In the genomic region with DNA sequence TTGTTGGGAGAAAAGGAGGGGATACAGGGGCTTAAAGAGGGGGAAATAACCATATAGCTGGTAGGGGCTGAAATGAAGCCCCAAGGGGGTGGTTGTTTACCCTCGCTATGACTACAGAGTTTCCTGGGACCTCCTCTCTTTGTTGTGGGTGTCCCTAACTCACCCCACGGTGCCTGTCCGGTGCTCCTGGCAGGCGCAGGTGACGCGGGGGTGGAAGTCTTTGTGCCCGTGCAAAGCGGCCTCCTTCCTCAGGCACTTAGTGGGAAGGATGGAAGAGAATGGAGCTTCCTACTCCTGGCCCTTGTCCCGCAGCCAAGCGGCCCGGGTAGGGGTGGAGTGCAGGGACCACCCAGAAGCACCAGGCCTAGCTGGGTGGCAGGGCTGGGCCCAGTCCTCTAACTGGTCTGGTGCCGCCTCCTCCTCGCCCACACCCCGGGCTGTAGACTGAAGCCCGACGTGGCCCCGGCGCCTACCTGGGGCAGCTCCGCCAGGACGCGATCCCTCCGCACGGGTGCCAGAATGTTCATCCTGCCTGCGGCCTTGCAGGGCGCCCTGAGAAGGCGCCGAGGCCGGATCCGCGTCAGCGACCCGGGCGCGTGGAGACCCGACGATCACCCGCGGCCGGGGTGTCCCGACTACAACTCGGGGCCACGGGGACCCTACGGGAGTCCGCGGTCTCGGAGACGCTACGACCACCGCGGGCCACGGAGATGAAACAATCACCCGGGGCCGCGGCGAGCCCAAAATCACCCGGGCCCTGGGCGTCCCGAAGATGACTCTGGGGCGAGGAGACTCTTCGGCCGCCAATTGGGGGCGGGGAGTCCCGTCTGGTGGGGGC, we compare ENCODE assay signal across 6 cellular contexts. TPM values are rescaled to one million over a fixed set of nuclear protein-coding genes. Genes with fewer than 3 reads are reported as not detected.
DNase-seq lines count a peak whose midpoint lies in the region; TF ChIP-seq lines count a peak whose summit lies in the region.

No MANE protein-coding gene starts in this region.

- CTCF ChIA-PET in PC-9 (lab: Charles Lee) = interaction anchor here (0.7 kb wide), 1 partner anchor 401 kb away, joined by 3 read pairs; no protein-coding TSS in a partner anchor

- H2AFZ ChIP-seq in PC-9 = peak overlapping the region; percentile 91
- H2AFZ ChIP-seq in fibroblast of lung (ENCODE audit: low read length) = no peak overlapping the region

- intact Hi-C loops in PC-9 (cut with micrococcal nuclease; ENCODE audit: unreplicated experiment) = loop anchor here (5.0 kb wide), 1 partner anchor 185 kb away; the partner anchor contains the start of gene DHRS13

- H3K36me3 ChIP-seq in PC-9 (ENCODE audit: low read depth) = peaks cover 23% of the 10 kb centered on the region
- peaks cover 31% of the 10 kb centered on the region for H3K36me3 ChIP-seq in fibroblast of lung (ENCODE audit: control insufficient read depth, insufficient read depth, low read length)

- H3K9ac ChIP-seq in fibroblast of lung (ENCODE audit: insufficient read depth, low read length) = peak overlapping the region; percentile 91

- peak overlapping the region; percentile 97 for H3K4me2 ChIP-seq in PC-9
- H3K4me2 ChIP-seq in fibroblast of lung (ENCODE audit: extremely low read depth, insufficient read depth, low read length) = peak overlapping the region; percentile 88

- H3K4me3 ChIP-seq in PC-9 = peak overlapping the region; percentile 87
- peak overlapping the region; percentile 75 to 86 (median 84) for H3K4me3 ChIP-seq in fibroblast of lung (replicated peaks in 1 of 4; ENCODE audit: control extremely low read depth in 1 of 4, insufficient read depth in 1 of 4, low read depth in 3 of 4, low read length in 4 of 4)

- POLR2A ChIA-PET in PC-9 (lab: Charles Lee; ENCODE audit: unreplicated experiment) = interaction anchor here (0.6 kb wide), 1 partner anchor 139 kb away, joined by 6 read pairs; no protein-coding TSS in a partner anchor

- H3K79me2 ChIP-seq in PC-9 (ENCODE audit: low read depth) (peaks cover 53% of the 10 kb centered on the region), fibroblast of lung (ENCODE audit: control insufficient read depth, insufficient read depth, low read length) (peaks cover 46% of the 10 kb centered on the region)

- peak in 1 of 2 experiments; percentile 25 for DNase-seq in PC-9
- peak; percentile 36 to 48 for DNase-seq in fibroblast of lung (ENCODE audit: low read depth in 2 of 2)
- peak; percentile 34 for DNase-seq in stimulated activated CD4-positive, alpha-beta T cell treated with anti-CD3 and anti-CD28 coated beads, Interleukin-1b, Interleukin-23, amount 100 ng/mL, for 48 hours
- DNase-seq in NCI-H1092 (lab: John Stamatoyannopoulos, UW) = no peak
- no peak for DNase-seq in AML-193 (lab: John Stamatoyannopoulos, UW)
- no peak for DNase-seq in NCI-H69 (lab: John Stamatoyannopoulos, UW)

- H4K20me1 ChIP-seq in PC-9 (ENCODE audit: insufficient read depth) (peaks cover 13% of the 10 kb centered on the region), fibroblast of lung (ENCODE audit: control insufficient read depth, extremely low read depth, insufficient read depth, low read length) (no peaks in the 10 kb centered on the region)

- TF ChIP-seq CTCF in PC-9 (conservative IDR thresholded peaks at IDR 0.05) = no peak
- no peak for TF ChIP-seq CTCF in fibroblast of lung (conservative IDR thresholded peaks at IDR 0.05 in 1 of 2, IDR thresholded peaks at IDR 0.05 in 1 of 2; ENCODE audit: low read depth in 1 of 2, low read length in 2 of 2)

- TSS peak; percentile 25 for BruUV-seq in PC-9 (replicated peaks; lab: Mats Ljungman, UMichigan)

- H3K27ac ChIP-seq in PC-9 (peak overlapping the region; percentile 82), fibroblast of lung (ENCODE audit: insufficient read depth, low read length) (peak overlapping the region; percentile 88)

- H3K4me1 ChIP-seq in PC-9 (replicated peaks; ENCODE audit: insufficient read depth) = peaks cover 28% of the 10 kb centered on the region
- H3K4me1 ChIP-seq in fibroblast of lung (ENCODE audit: control insufficient read depth, extremely low read depth, insufficient read depth, low read length) = peaks cover 13% of the 10 kb centered on the region

- no peaks in the 10 kb centered on the region for H3K27me3 ChIP-seq in PC-9 (ENCODE audit: insufficient read depth, low read depth)
- no peaks in the 10 kb centered on the region for H3K27me3 ChIP-seq in fibroblast of lung (ENCODE audit: control insufficient read depth, insufficient read depth, low read length)

- H3K9me3 ChIP-seq in PC-9 (ENCODE audit: insufficient read depth, low read depth) (no peaks in the 10 kb centered on the region), fibroblast of lung (ENCODE audit: control insufficient read depth, insufficient read depth, low read depth, low read length) (no peaks in the 10 kb centered on the region)

- H3K9me2 ChIP-seq in PC-9 (ENCODE audit: insufficient read depth) = no peaks in the 10 kb centered on the region

- peaks cover 66% of the 10 kb centered on the region for H3F3A ChIP-seq in PC-9 (ENCODE audit: insufficient read depth, low read depth)

RNA-seq across cellular contexts. Expression of gene RAB34, which starts 0.7 kb away (rescaled TPM):
- total RNA-seq in PC-9 (2021) (161 and 174 TPM in 2 replicates), fibroblast of lung (159 and 174 TPM in 2 replicates)
- 287 and 338 TPM in 2 replicates for polyA plus RNA-seq in fibroblast of lung
- 210 and 269 TPM in 2 replicates for polyA plus RNA-seq in fibroblast of lung (2012)
- polyA minus RNA-seq in fibroblast of lung (ENCODE audit: low replicate concordance) = 474 and 535 TPM in 2 replicates

RNA-seq across cellular contexts. Expression of gene RPL23A, which starts 2.8 kb away (rescaled TPM):
- total RNA-seq in PC-9 (2021) (1,474 and 1,510 TPM in 2 replicates), fibroblast of lung (519 and 881 TPM in 2 replicates)
- 1,041 and 1,196 TPM in 2 replicates for polyA plus RNA-seq in fibroblast of lung
- 1,359 and 1,543 TPM in 2 replicates for polyA plus RNA-seq in fibroblast of lung (2012)
- 77.8 and 117 TPM in 2 replicates for polyA minus RNA-seq in fibroblast of lung (ENCODE audit: low replicate concordance)

RNA-seq across cellular contexts. Expression of gene PROCA1, which starts 5.3 kb away (rescaled TPM):
- total RNA-seq in PC-9 (2021) = 14.2 and 15.8 TPM in 2 replicates
- total RNA-seq in fibroblast of lung = 2.3 and 2.6 TPM in 2 replicates
- polyA plus RNA-seq in fibroblast of lung = 0.85 and 0.93 TPM in 2 replicates
- polyA plus RNA-seq in fibroblast of lung (2012) = 0.80 and 1.0 TPM in 2 replicates
- 0.55 TPM in 1 of 2 replicates, not detected in the other for polyA minus RNA-seq in fibroblast of lung (ENCODE audit: low replicate concordance)

RNA-seq across cellular contexts. Expression of gene TLCD1, which starts 9.1 kb away (rescaled TPM):
- total RNA-seq in PC-9 (2021) = 14.7 and 19.4 TPM in 2 replicates
- total RNA-seq in fibroblast of lung = 4.1 and 6.6 TPM in 2 replicates
- polyA plus RNA-seq in fibroblast of lung = 10.8 and 11.5 TPM in 2 replicates
- polyA plus RNA-seq in fibroblast of lung (2012) = 9.7 and 11.9 TPM in 2 replicates
- polyA minus RNA-seq in fibroblast of lung (ENCODE audit: low replicate concordance) = 19.7 and 27.4 TPM in 2 replicates

RNA-seq across cellular contexts. Expression of gene NEK8, which starts 11.6 kb away (rescaled TPM):
- 11.5 and 12.1 TPM in 2 replicates for total RNA-seq in PC-9 (2021)
- 2.8 TPM in 2 replicates for total RNA-seq in fibroblast of lung
- 3.0 and 3.8 TPM in 2 replicates for polyA plus RNA-seq in fibroblast of lung
- 2.0 and 2.2 TPM in 2 replicates for polyA plus RNA-seq in fibroblast of lung (2012)
- polyA minus RNA-seq in fibroblast of lung (ENCODE audit: low replicate concordance) = 3.4 and 8.3 TPM in 2 replicates

Comparison
In these comparisons a context has a peak if more than half of its experiments do, and no peak if none do; other contexts are left out.
1. DNase-seq: peak in fibroblast of lung (2 of 2) and stimulated activated CD4-positive, alpha-beta T cell treated with anti-CD3 and anti-CD28 coated beads, Interleukin-1b, Interleukin-23, amount 100 ng/mL, for 48 hours (single experiment); none in NCI-H1092 (single experiment), AML-193 (0 of 2) and NCI-H69 (single experiment).